10 cellular contexts compared by ENCODE assay signal in genomic region chr9:130664191-130665028, GRCh38. TPM values are rescaled to one million over a fixed set of nuclear protein-coding genes. Genes with fewer than 3 reads are reported as not detected.
DNase-seq lines count a peak whose midpoint lies in the region; ATAC-seq and TF ChIP-seq lines count a peak whose summit lies in the region.
"Had no signal": no experiment of that assay in that cellular context is flagged by ENCODE, and none has a peak within 500 bp of the region (broad histone marks: within the 10 kb centered on the region; RNA-seq: fewer than 3 reads in every experiment).

TSS of gene PRDM12 (plus strand) at chr9:130664594. CDS start at chr9:130664654, 60 bp downstream.

- intact Hi-C loops in spleen (cut with DNase I; ENCODE audit: low total_unique reads) = no loop called here

- no CpG with 5 or more reads among the region's 80 CpGs for WGBS in iPS DF 6.9 (ENCODE audit: insufficient coverage, insufficient read length)
- WGBS in spleen, 5 donors = 3 to 9% (median 5%) methylated on average over 51 to 80 of the region's 80 CpGs

- no peak within 1 kb of the TSS for H3K4me3 Mint-ChIP-seq in activated T-cell treated with anti-CD3 and anti-CD28 coated beads, Interleukin-2, amount 50 U/mL, for 24 hours
- peak within 1 kb of the TSS in 2 of 3 donors; percentile 54 to 85 for H3K4me3 Mint-ChIP-seq in T-cell

- H3K4me3 ChIP-seq in iPS DF 6.9 (ENCODE audit: low read length) = peak within 1 kb of the TSS; percentile 22; the same call in 1 of the 2 replicates
- peak within 1 kb of the TSS in 7 of 8 donors; percentile 6 to 52 (median 12) for H3K4me3 ChIP-seq in spleen

- DNase-seq in activated T-cell treated with anti-CD3 and anti-CD28 coated beads, Interleukin-2, amount 50 U/mL, for 48 hours = peak; percentile 29 to 36
- DNase-seq in activated T-cell treated with anti-CD3 and anti-CD28 coated beads, Interleukin-2, amount 50 U/mL, for 24 hours = no peak
- DNase-seq in T-cell (no peak), iPS DF 6.9 (ENCODE audit: low read depth, low spot score) (no peak), spleen (no peak), foreskin keratinocyte (no peak)
- DNase-seq in stimulated activated CD4-positive, alpha-beta T cell treated with anti-CD3 and anti-CD28 coated beads, Interleukin-12 subunit alpha, Interleukin-12 subunit beta, amount 100 ng/mL, for 4 hours = no peak
- DNase-seq: erythroblast had no signal

- POLR2A ChIA-PET in T-cell (lab: Charles Lee) = interaction anchor here in 1 of 2 donors (0.5 to 0.6 kb wide), 2 partner anchors 8 to 420 kb away, joined by 3 to 14 read pairs; no protein-coding TSS in a partner anchor

- ATAC-seq in T-cell (replicated peaks in 1 of 4) = no peak
- ATAC-seq in foreskin keratinocyte = no peak
- no peak for ATAC-seq in HG02870 (IDR thresholded peaks at IDR 0.05; ENCODE audit: unreplicated experiment)

- peaks cover 81% of the 10 kb centered on the region for H3K27me3 Mint-ChIP-seq in activated T-cell treated with anti-CD3 and anti-CD28 coated beads, Interleukin-2, amount 50 U/mL, for 24 hours
- H3K27me3 Mint-ChIP-seq in T-cell = peaks cover 32 to 66% of the 10 kb centered on the region in 2 donors

- H3K27me3 ChIP-seq in iPS DF 6.9 (ENCODE audit: control insufficient read depth, insufficient read depth, low read length) (peaks cover 91% of the 10 kb centered on the region), spleen (replicated peaks in 1 of 7) (peaks cover 32 to 100% (median 92%) of the 10 kb centered on the region in 7 donors), foreskin keratinocyte (peaks cover 98% of the 10 kb centered on the region)

- CTCF ChIA-PET in T-cell (lab: Charles Lee) = no interaction called here

- TF ChIP-seq CTCF in spleen (IDR thresholded peaks at IDR 0.05 in 8 of 11, conservative IDR thresholded peaks at IDR 0.05 in 3 of 11) (no peak), foreskin keratinocyte (conservative IDR thresholded peaks at IDR 0.05) (no peak)

- no peak within 1 kb of the TSS for H3K27ac ChIP-seq in iPS DF 6.9 (ENCODE audit: low read length)
- no peak within 1 kb of the TSS for H3K27ac ChIP-seq in spleen
- H3K27ac ChIP-seq in foreskin keratinocyte = no peak within 1 kb of the TSS

- peaks cover 6% of the 10 kb centered on the region for H3K4me1 ChIP-seq in iPS DF 6.9 (ENCODE audit: control insufficient read depth, insufficient read depth, low read length)
- peaks cover 41 to 78% (median 71%) of the 10 kb centered on the region in 6 donors for H3K4me1 ChIP-seq in spleen
- no peaks in the 10 kb centered on the region for H3K4me1 ChIP-seq in foreskin keratinocyte

- H3K4me1 Mint-ChIP-seq in activated T-cell treated with anti-CD3 and anti-CD28 coated beads, Interleukin-2, amount 50 U/mL, for 24 hours (ENCODE audit: low read depth) = peaks cover 34% of the 10 kb centered on the region
- H3K4me1 Mint-ChIP-seq in T-cell = peaks cover 20 to 35% (median 35%) of the 10 kb centered on the region in 3 donors

- H3K9me3 ChIP-seq in iPS DF 6.9 (ENCODE audit: control insufficient read depth, insufficient read depth, low read length) (no peaks in the 10 kb centered on the region), spleen (no peaks in the 10 kb centered on the region)

- H3K9me3 Mint-ChIP-seq in activated T-cell treated with anti-CD3 and anti-CD28 coated beads, Interleukin-2, amount 50 U/mL, for 24 hours = no peaks in the 10 kb centered on the region
- H3K9me3 Mint-ChIP-seq in T-cell = no peaks in the 10 kb centered on the region

- no peak within 1 kb of the TSS for H3K27ac Mint-ChIP-seq in activated T-cell treated with anti-CD3 and anti-CD28 coated beads, Interleukin-2, amount 50 U/mL, for 24 hours
- peak within 1 kb of the TSS in 1 of 2 donors; percentile 41 for H3K27ac Mint-ChIP-seq in T-cell

- H3K36me3 ChIP-seq in iPS DF 6.9 (ENCODE audit: control insufficient read depth, insufficient read depth, low read length) (no peaks in the 10 kb centered on the region), spleen (no peaks in the 10 kb centered on the region)

- H3K36me3 Mint-ChIP-seq in activated T-cell treated with anti-CD3 and anti-CD28 coated beads, Interleukin-2, amount 50 U/mL, for 24 hours (ENCODE audit: low read depth) = no peaks in the 10 kb centered on the region
- H3K36me3 Mint-ChIP-seq in T-cell = no peaks in the 10 kb centered on the region

- no peak for TF ChIP-seq POLR2A in spleen (IDR thresholded peaks at IDR 0.05)

RNA-seq across cellular contexts. Expression of gene PRDM12, which starts in this region (rescaled TPM):
- under 1 TPM in 3 of 5 donors, not detected in 2; 0.13 to 0.19 (median 0.16) TPM for total RNA-seq in T-cell
- not detected for total RNA-seq in spleen
- polyA plus RNA-seq in spleen = under 1 TPM in 2 of 3 donors, not detected in 1; 0.06 to 0.07 TPM
- total RNA-seq in foreskin keratinocyte = not detected in 2 replicates
- 0.02 TPM in 1 of 2 replicates, not detected in the other for polyA plus RNA-seq in foreskin keratinocyte
- total RNA-seq: RPMI7951 had no signal

Comparison
In these comparisons a context has a peak if more than half of its experiments do, and no peak if none do; other contexts are left out.
1. DNase-seq: peak in activated T-cell treated with anti-CD3 and anti-CD28 coated beads, Interleukin-2, amount 50 U/mL, for 48 hours (2 of 2); none in activated T-cell treated with anti-CD3 and anti-CD28 coated beads, Interleukin-2, amount 50 U/mL, for 24 hours (single experiment), T-cell (0 of 34), iPS DF 6.9 (single experiment), spleen (single experiment), foreskin keratinocyte (0 of 2) and stimulated activated CD4-positive, alpha-beta T cell treated with anti-CD3 and anti-CD28 coated beads, Interleukin-12 subunit alpha, Interleukin-12 subunit beta, amount 100 ng/mL, for 4 hours (single experiment).